10 cellular contexts compared by ENCODE assay signal in the genomic region with DNA sequence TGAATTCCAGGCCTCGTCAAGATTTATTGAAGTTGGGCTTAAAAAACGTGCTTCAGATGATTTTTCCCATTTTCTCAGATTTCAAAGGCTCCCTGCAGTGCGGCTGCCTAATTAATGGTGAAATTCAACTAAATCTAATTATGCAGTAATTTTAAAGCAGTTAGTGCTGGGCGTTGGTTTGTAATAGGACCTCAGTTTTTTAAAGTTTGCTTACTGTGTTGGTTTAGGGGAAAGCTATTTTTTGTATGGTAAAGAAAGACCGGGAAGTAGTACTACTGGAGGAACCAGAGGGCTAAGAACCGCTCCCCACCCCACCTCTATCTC. TPM values are rescaled to one million over a fixed set of nuclear protein-coding genes. Genes with fewer than 3 reads are reported as not detected.
DNase-seq lines count a peak whose midpoint lies in the region; ATAC-seq and TF ChIP-seq lines count a peak whose summit lies in the region.
"Had no signal": no experiment of that assay in that cellular context is flagged by ENCODE, and none has a peak within 500 bp of the region (broad histone marks: within the 10 kb centered on the region; RNA-seq: fewer than 3 reads in every experiment).

No MANE protein-coding gene starts in this region.

- H3K9me3 ChIP-seq in A673 (ENCODE audit: low read depth, low read length, poor library complexity, severe bottlenecking) (no peaks in the 10 kb centered on the region), RWPE2 (ENCODE audit: severe bottlenecking) (no peaks in the 10 kb centered on the region), ovary (no peaks in the 10 kb centered on the region)

- H3K27me3 ChIP-seq in A673 (replicated peaks; ENCODE audit: insufficient read depth, low read depth, low read length, poor library complexity), result no peaks in the 10 kb centered on the region
- H3K27me3 ChIP-seq in RWPE2 (ENCODE audit: insufficient read depth, poor library complexity, severe bottlenecking), result no peaks in the 10 kb centered on the region
- no peaks in the 10 kb centered on the region for H3K27me3 ChIP-seq in ovary

- DNase-seq in A673 (ENCODE audit: low spot score), result peak; percentile 62
- no peak for DNase-seq in RWPE2 (ENCODE audit: low spot score)
- DNase-seq in fibroblast of mammary gland (ENCODE audit: low read depth), result no peak
- DNase-seq in ovary, result no peak
- DNase-seq in anterior cingulate cortex (lab: John Stamatoyannopoulos, UW), result no peak
- no peak for DNase-seq in dermis blood vessel endothelial cell
- no peak for DNase-seq in glomerular visceral epithelial cell (ENCODE audit: extremely low spot score)
- DNase-seq: NCI-H1694; stimulated activated CD4-positive, alpha-beta T cell treated with anti-CD3 and anti-CD28 coated beads, Interleukin-1b, Interleukin-23, amount 100 ng/mL, for 48 hours had no signal

- CTCF ChIA-PET in A673 (lab: Charles Lee), result interaction anchor here (0.5 to 0.7 kb wide), 2 partner anchors 15 to 495 kb away, joined by 6 to 8 read pairs; no protein-coding TSS in a partner anchor

- H3K36me3 ChIP-seq in A673 (ENCODE audit: insufficient read depth, low read length, poor library complexity, severe bottlenecking) (peaks cover 50% of the 10 kb centered on the region), RWPE2 (ENCODE audit: low read depth) (peaks cover 50% of the 10 kb centered on the region), ovary (no peaks in the 10 kb centered on the region)

- no peak for TF ChIP-seq POLR2A in ovary (IDR thresholded peaks at IDR 0.05)

- ATAC-seq in RWPE2 (ENCODE audit: low read depth), result no peak
- no peak for ATAC-seq in GM18519 (IDR thresholded peaks at IDR 0.05; ENCODE audit: low FRiP score, unreplicated experiment)

- POLR2A ChIA-PET in A673 (lab: Charles Lee; ENCODE audit: low non-redundant PET), result interaction anchor here (0.6 kb wide), 1 partner anchor 715 kb away, joined by 3 read pairs; no protein-coding TSS in a partner anchor

- TF ChIP-seq EP300 in ovary (IDR thresholded peaks at IDR 0.05), result no peak

- intact Hi-C loops in A673 (cut with micrococcal nuclease; ENCODE audit: unreplicated experiment) (loop anchor here (5.0 to 10.0 kb wide), 3 partner anchors 1047 to 1405 kb away; no protein-coding TSS in a partner anchor), ovary (cut with DNase I) (loop anchor here (5.0 to 10.0 kb wide), 6 partner anchors 467 to 1977 kb away; no protein-coding TSS in a partner anchor)

- WGBS in ovary, 3 donors, result 3 to 6% (median 4%) methylated on average over 6 of the region's 6 CpGs

- H3K4me1 ChIP-seq in A673 (ENCODE audit: insufficient read depth, low read length, poor library complexity, severe bottlenecking), result peaks cover 58% of the 10 kb centered on the region
- H3K4me1 ChIP-seq in RWPE2 (ENCODE audit: insufficient read depth, poor library complexity, severe bottlenecking), result peaks cover 5% of the 10 kb centered on the region
- peaks cover 7% of the 10 kb centered on the region for H3K4me1 ChIP-seq in ovary (ENCODE audit: insufficient read depth)

- H3K27ac ChIP-seq in A673 (ENCODE audit: low read depth, low read length, poor library complexity, severe bottlenecking) (peak overlapping the region; percentile 97), RWPE2 (ENCODE audit: poor library complexity, severe bottlenecking) (peak overlapping the region; percentile 88), ovary (peak overlapping the region; percentile 98 to 99)

- TF ChIP-seq CTCF in A673 (conservative IDR thresholded peaks at IDR 0.05; ENCODE audit: low read depth, low read length) (no peak), RWPE2 (IDR thresholded peaks at IDR 0.05; ENCODE audit: poor library complexity, severe bottlenecking) (no peak), fibroblast of mammary gland (conservative IDR thresholded peaks at IDR 0.05; ENCODE audit: control insufficient read depth, insufficient read depth, low read depth, low read length) (no peak), ovary (IDR thresholded peaks at IDR 0.05) (no peak)

- H3K4me3 ChIP-seq in A673 (ENCODE audit: low read depth, low read length, poor library complexity, severe bottlenecking) (peak overlapping the region; percentile 77), RWPE2 (ENCODE audit: severe bottlenecking) (no peak overlapping the region), fibroblast of mammary gland (ENCODE audit: control insufficient read depth, low read depth, low read length) (peak overlapping the region; percentile 95), ovary (peak overlapping the region; percentile 46)

- BruUV-seq in A673 (replicated peaks; lab: Mats Ljungman, UMichigan), result no TSS peak

RNA-seq across cellular contexts. Expression of gene NR2F2, which starts 11.6 kb away (rescaled TPM):
- 106 and 138 TPM in 2 replicates for total RNA-seq in A673 (2021)
- total RNA-seq in ovary, result 100 to 1,000 TPM in 6 of 7 donors, 10 to 100 TPM in 1; 68.6 to 424 (median 343) TPM
- 100 to 1,000 TPM; 230 to 392 TPM for polyA plus RNA-seq in ovary
- total RNA-seq in dermis blood vessel endothelial cell, result 14.0 and 36.6 TPM in 2 replicates
